Comparison of ENCODE assay signal across 1 cellular context in genomic region chr3:119322523-119323400, GRCh38.
TF ChIP-seq lines count a peak whose summit lies in the region.

No MANE protein-coding gene starts in this region.

TF ChIP-seq in HEK293, 187 proteins besides CTCF, POLR2A, EP300 and RAD21 (continued from another document):
- TF ChIP-seq ZNF335 (tag by site-specific recombination; conservative IDR thresholded peaks at IDR 0.05) (0 out of 2 replicates have a peak, but pooled peaks have one; percentile 13), ZNF146 (tag by site-specific recombination; IDR thresholded peaks at IDR 0.05) (no peak), ZNF366 (tag by site-specific recombination; conservative IDR thresholded peaks at IDR 0.05) (no peak; the same call in 1 of the 2 replicates), ZNF610 (tag by site-specific recombination; IDR thresholded peaks at IDR 0.05; ENCODE audit: borderline replicate concordance) (no peak), ZXDB (tag by site-specific recombination; IDR thresholded peaks at IDR 0.05) (peak; percentile 44; the same call in 1 of the 2 replicates)
